8 cellular contexts compared by ENCODE assay signal in the genomic region with DNA sequence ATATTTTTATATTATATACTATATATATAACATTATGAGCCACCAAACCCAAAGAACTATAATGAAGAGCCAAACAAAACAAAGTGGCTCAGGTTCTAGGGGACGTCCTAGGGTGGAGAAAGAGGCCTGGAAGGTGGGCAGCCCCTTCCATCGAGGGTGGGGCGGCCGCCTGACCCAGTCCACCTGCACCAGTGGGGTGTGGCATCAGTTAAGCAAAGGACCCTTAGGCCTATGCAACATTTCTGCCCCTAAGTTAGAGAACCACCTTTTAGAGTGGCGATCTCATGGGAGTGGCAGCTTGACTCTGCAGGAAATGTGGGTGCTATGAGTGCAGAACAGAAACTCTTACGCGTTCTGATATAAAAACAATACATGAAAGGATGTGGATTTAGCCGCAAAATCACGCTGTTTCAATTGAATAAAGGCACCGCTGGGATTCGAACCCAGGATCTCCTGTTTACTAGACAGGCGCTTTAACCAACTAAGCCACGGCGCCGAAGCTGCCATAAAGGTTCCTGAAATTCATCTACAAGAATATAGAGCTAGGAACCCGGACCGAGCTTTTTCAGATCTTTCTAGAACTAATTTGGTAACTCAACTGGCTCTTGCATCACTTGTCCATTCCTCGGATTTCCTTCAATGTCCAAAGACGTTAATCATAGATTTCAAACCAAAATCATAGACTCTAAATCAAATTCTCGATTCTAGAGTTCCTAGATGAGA. TPM values are rescaled to one million over a fixed set of nuclear protein-coding genes. Genes with fewer than 3 reads are reported as not detected.
DNase-seq lines count a peak whose midpoint lies in the region; ATAC-seq, FAIRE-seq and TF ChIP-seq lines count a peak whose summit lies in the region.

No MANE protein-coding gene starts in this region.

- no peaks in the 10 kb centered on the region for H3K27me3 ChIP-seq in H1 (replicated peaks in 1 of 4; ENCODE audit: control insufficient read depth in 3 of 4, extremely low read depth in 1 of 4, insufficient read depth in 3 of 4, low read length in 3 of 4)

- H3K4me1 Mint-ChIP-seq in activated CD8-positive, alpha-beta T cell treated with anti-CD3 and anti-CD28 coated beads, Interleukin-2, amount 10 ng/mL, durations not matched to agents 7 days and 5 days (ENCODE audit: low read depth) = peaks cover 45% of the 10 kb centered on the region
- H3K4me1 Mint-ChIP-seq in natural killer cell = peaks cover 52 to 54% of the 10 kb centered on the region in 2 donors

- H4K8ac ChIP-seq in H1 (ENCODE audit: extremely low read depth, insufficient read depth, low read length) = no peak overlapping the region

- CTCF ChIA-PET in activated CD8-positive, alpha-beta T cell treated with anti-CD3 and anti-CD28 coated beads, Interleukin-2, amount 10 ng/mL, durations not matched to agents 7 days and 5 days (lab: Charles Lee) = interaction anchor here (1.2 to 7.1 kb wide), 6 partner anchors 18 to 107 kb away, joined by 3 to 51 read pairs (median 22); partner anchors contain the start of genes ALOXE3, CTC1, PFAS and SLC25A35
- CTCF ChIA-PET in H1 (lab: Charles Lee; ENCODE audit: partially characterized antibody) = interaction anchor here (1.0 to 2.2 kb wide), 3 partner anchors 17 to 20 kb away, joined by 3 to 6 read pairs (median 4); no protein-coding TSS in a partner anchor

- TF ChIP-seq CTCF in H1 (IDR thresholded peaks at IDR 0.05; ENCODE audit: control extremely low read depth in 1 of 3, insufficient read depth in 1 of 3, low read depth in 1 of 3, low read length in 3 of 3) = no peak
- TF ChIP-seq CTCF in natural killer cell (IDR thresholded peaks at IDR 0.05) = no peak

- 39% methylated on average over 20 of the region's 20 CpGs; no CpG with 5 or more reads in 1 of the 2 experiments for WGBS in H1 (ENCODE audit: extremely low coverage in 1 of 2, insufficient coverage in 1 of 2, insufficient read length in 1 of 2, insufficient replicate concordance in 2 of 2, low coverage in 1 of 2, low lambda C conversion rate in 2 of 2, missing lambda C conversion rate in 1 of 2), 2 experiments

- H3K36me3 Mint-ChIP-seq in activated CD8-positive, alpha-beta T cell treated with anti-CD3 and anti-CD28 coated beads, Interleukin-2, amount 10 ng/mL, durations not matched to agents 7 days and 5 days (ENCODE audit: low read depth) = peaks cover 51% of the 10 kb centered on the region
- peaks cover 29% of the 10 kb centered on the region for H3K36me3 Mint-ChIP-seq in natural killer cell

- peak overlapping the region; percentile 68 to 85 for H3K4me2 ChIP-seq in H1 (ENCODE audit: insufficient read depth in 1 of 2, low read depth in 2 of 2, low read length in 2 of 2)

- H2BK5ac ChIP-seq in H1 (ENCODE audit: low read depth, low read length) = no peak overlapping the region

- no peaks in the 10 kb centered on the region for H3K27me3 Mint-ChIP-seq in activated CD8-positive, alpha-beta T cell treated with anti-CD3 and anti-CD28 coated beads, Interleukin-2, amount 10 ng/mL, durations not matched to agents 7 days and 5 days (ENCODE audit: low read depth)
- H3K27me3 Mint-ChIP-seq in natural killer cell (ENCODE audit: low read depth in 2 of 2) = peaks cover 7 to 8% of the 10 kb centered on the region in 2 donors

- no peaks in the 10 kb centered on the region for H3K79me2 ChIP-seq in H1 (ENCODE audit: control insufficient read depth in 1 of 2, insufficient read depth in 2 of 2, low read length in 2 of 2)

- peak overlapping the region; percentile 50 to 78 (median 72); a peak in 6 of 8 replicates for H3K4me3 ChIP-seq in H1 (ENCODE audit: extremely low read depth in 1 of 4, insufficient read depth in 2 of 4, low read depth in 3 of 4, low read length in 4 of 4)

- no peak overlapping the region for H2AK5ac ChIP-seq in H1 (ENCODE audit: low read depth, low read length)

- no peak overlapping the region for H2BK120ac ChIP-seq in H1 (replicated peaks; ENCODE audit: low read depth, low read length)

- H3K4ac ChIP-seq in H1 (replicated peaks; ENCODE audit: insufficient read length, low read depth, low read length) = no peak overlapping the region

- H3K36me3 ChIP-seq in H1 (ENCODE audit: control insufficient read depth in 2 of 4, insufficient read depth in 4 of 4, low read length in 3 of 4) = peaks cover 3 to 33% (median 17%) of the 10 kb centered on the region in 4 experiments; a peak in 7 of 8 replicates

- H4K5ac ChIP-seq in H1 (ENCODE audit: insufficient read length, low read depth, low read length) = no peak overlapping the region

- peak overlapping the region; percentile 17 for H3K4me3 Mint-ChIP-seq in activated CD8-positive, alpha-beta T cell treated with anti-CD3 and anti-CD28 coated beads, Interleukin-2, amount 10 ng/mL, durations not matched to agents 7 days and 5 days
- peak overlapping the region; percentile 36 for H3K4me3 Mint-ChIP-seq in natural killer cell

- intact Hi-C loops in natural killer cell (cut with micrococcal nuclease) = no loop called here

- no peak overlapping the region for H4K91ac ChIP-seq in H1 (replicated peaks; ENCODE audit: insufficient read length, low read length)

- no peak overlapping the region for H3K14ac ChIP-seq in H1 (ENCODE audit: insufficient read length)

- H2BK12ac ChIP-seq in H1 (ENCODE audit: low read depth, low read length) = no peak overlapping the region

- no peaks in the 10 kb centered on the region for H3K9me3 Mint-ChIP-seq in activated CD8-positive, alpha-beta T cell treated with anti-CD3 and anti-CD28 coated beads, Interleukin-2, amount 10 ng/mL, durations not matched to agents 7 days and 5 days (ENCODE audit: insufficient read depth)
- H3K9me3 Mint-ChIP-seq in natural killer cell = peaks cover 0 to 4% of the 10 kb centered on the region in 2 donors

- H2BK15ac ChIP-seq in H1 (ENCODE audit: low read length) = no peak overlapping the region

- H3K4me1 ChIP-seq in H1 (replicated peaks in 1 of 4; ENCODE audit: control insufficient read depth in 3 of 4, insufficient read depth in 4 of 4, low read length in 3 of 4) = peaks cover 0 to 15% (median 2%) of the 10 kb centered on the region in 4 experiments; a peak in 4 of 7 replicates

- no peak for TF ChIP-seq RAD21 in H1 (IDR thresholded peaks at IDR 0.05 in 1 of 2, conservative IDR thresholded peaks at IDR 0.05 in 1 of 2; ENCODE audit: low read depth in 2 of 2, low read length in 2 of 2)

- no peak overlapping the region for H2BK20ac ChIP-seq in H1 (ENCODE audit: low read length)

- peak overlapping the region; percentile 52; the same call in 1 of the 2 replicates for H3K27ac ChIP-seq in H1 (ENCODE audit: low read depth, low read length)

- H3K18ac ChIP-seq in H1 (ENCODE audit: extremely low read depth, low read length) = no peak overlapping the region

- H3K23me2 ChIP-seq in H1 (ENCODE audit: low read depth, low read length) = peaks cover 19% of the 10 kb centered on the region

- POLR2A ChIA-PET in activated CD8-positive, alpha-beta T cell treated with anti-CD3 and anti-CD28 coated beads, Interleukin-2, amount 10 ng/mL, durations not matched to agents 7 days and 5 days (lab: Charles Lee) = interaction anchor here (1.0 to 9.7 kb wide), 5 partner anchors 16 to 53 kb away, joined by 3 to 185 read pairs (median 18); partner anchors contain the start of genes AURKB, CTC1 and PFAS
- POLR2A ChIA-PET in H1 (lab: Charles Lee; ENCODE audit: partially characterized antibody) = interaction anchor here (0.7 to 53.4 kb wide), 12 partner anchors 10 to 156 kb away, joined by 3 to 1521 read pairs (median 5); partner anchors contain the start of genes AURKB, BORCS6, CTC1 and PFAS

- peak overlapping the region; percentile 70 for H3K27ac Mint-ChIP-seq in activated CD8-positive, alpha-beta T cell treated with anti-CD3 and anti-CD28 coated beads, Interleukin-2, amount 10 ng/mL, durations not matched to agents 7 days and 5 days
- H3K27ac Mint-ChIP-seq in natural killer cell = peak overlapping the region; percentile 100

- H3K23ac ChIP-seq in H1 (ENCODE audit: insufficient read length) = no peak overlapping the region

- no peak for FAIRE-seq in H1 (lab: Jason Lieb, UNC)

- H3K9ac ChIP-seq in H1 (replicated peaks in 1 of 4; ENCODE audit: extremely low read depth in 1 of 4, low read depth in 3 of 4, low read length in 3 of 4) = peak overlapping the region in 2 of 4 experiments; percentile 46 to 50; a peak in 2 of 7 replicates

- peak; percentile 93 for DNase-seq in ELF-1 (ENCODE audit: low read depth, low spot score)
- DNase-seq in NCI-H2227 (lab: John Stamatoyannopoulos, UW; ENCODE audit: unreplicated experiment) = peak; percentile 77
- peak; percentile 84 for DNase-seq in activated CD8-positive, alpha-beta T cell treated with anti-CD3 and anti-CD28 coated beads, Interleukin-2, amount 10 ng/mL, durations not matched to agents 7 days and 5 days
- peak in 1 of 2 experiments; percentile 91 for DNase-seq in H1 (ENCODE audit: low read depth in 1 of 2, low spot score in 2 of 2)
- peak; percentile 44 for DNase-seq in natural killer cell
- peak; percentile 48 for DNase-seq in stromal cell of bone marrow (ENCODE audit: low read depth)
- DNase-seq in NCI-H774 (lab: John Stamatoyannopoulos, UW) = no peak

- H4K20me1 ChIP-seq in H1 (replicated peaks in 1 of 2; ENCODE audit: control insufficient read depth in 1 of 2, insufficient read depth in 2 of 2, low read length in 2 of 2) = peaks cover 3 to 6% of the 10 kb centered on the region in 2 experiments

- H3K9me3 ChIP-seq in H1 (ENCODE audit: insufficient read depth in 2 of 2, low read depth in 1 of 2, low read length in 1 of 2) = no peaks in the 10 kb centered on the region

- no peak overlapping the region for H2AFZ ChIP-seq in H1 (ENCODE audit: low read length)

- no peak overlapping the region for H3K56ac ChIP-seq in H1 (replicated peaks; ENCODE audit: insufficient read length, low read depth, low read length)

- ATAC-seq in activated CD8-positive, alpha-beta T cell treated with anti-CD3 and anti-CD28 coated beads, Interleukin-2, amount 10 ng/mL, durations not matched to agents 7 days and 5 days = no peak
- ATAC-seq in natural killer cell (peak in 1 of 3 donors; percentile 15), GM21737 (IDR thresholded peaks at IDR 0.05; ENCODE audit: unreplicated experiment) (no peak)

- TF ChIP-seq POLR2A in H1 (IDR thresholded peaks at IDR 0.05; ENCODE audit: control extremely low read depth in 1 of 2, low read depth in 2 of 2, low read length in 2 of 2) = no peak

- H3K79me1 ChIP-seq in H1 (ENCODE audit: low read depth, low read length) = no peaks in the 10 kb centered on the region

- no peak for TF ChIP-seq EP300 in H1 (IDR thresholded peaks at IDR 0.05; ENCODE audit: borderline replicate concordance in 1 of 2, low read depth in 2 of 2, low read length in 2 of 2)

RNA-seq across cellular contexts. Expression of gene AURKB, which starts 15.6 kb away (rescaled TPM):
- total RNA-seq in activated CD8-positive, alpha-beta T cell treated with anti-CD3 and anti-CD28 coated beads, Interleukin-2, amount 10 ng/mL, durations not matched to agents 7 days and 5 days = 100 to 1,000 TPM; 182 to 210 TPM
- total RNA-seq in H1 (2021; fragmentation: NEBNext Ultra II Directional; extraction: Animal tissue kit (Norgen Biotek cat#: 25700)) = 154 and 160 TPM in 2 replicates
- 102 and 171 TPM in 2 replicates for polyA plus RNA-seq in H1 (2011; rRNA removed)
- polyA plus RNA-seq in H1 (2011; cell fraction: cytosol; rRNA removed) = 93.9 TPM
- 222 TPM for polyA plus RNA-seq in H1 (2011; cell fraction: nucleus; rRNA removed)
- polyA plus RNA-seq in H1 (2012, experiment 1 of 2) = 155 to 177 TPM (median 169 TPM) in 4 replicates
- polyA plus RNA-seq in H1 (2012, experiment 2 of 2) = 172 TPM
- 168 TPM for polyA plus RNA-seq in H1 (2013, experiment 1 of 2)
- polyA plus RNA-seq in H1 (2013, experiment 2 of 2) = 162 TPM
- 55.0 and 80.2 TPM in 2 replicates for polyA minus RNA-seq in H1 (2011; rRNA and poly(A)+ RNA removed)
- polyA minus RNA-seq in H1 (2011; cell fraction: cytosol; rRNA and poly(A)+ RNA removed) = 41.2 TPM
- 80.6 TPM for polyA minus RNA-seq in H1 (2011; cell fraction: nucleus; rRNA and poly(A)+ RNA removed)
- 1 to 10 TPM; 2.1 to 4.8 (median 4.1) TPM for total RNA-seq in natural killer cell

RNA-seq across cellular contexts. Expression of gene CTC1, which starts 21.9 kb away (rescaled TPM):
- total RNA-seq in activated CD8-positive, alpha-beta T cell treated with anti-CD3 and anti-CD28 coated beads, Interleukin-2, amount 10 ng/mL, durations not matched to agents 7 days and 5 days = 100 to 1,000 TPM in 1 of 2 experiments, 10 to 100 TPM in 1; 94.8 to 102 TPM
- 33.7 and 39.8 TPM in 2 replicates for total RNA-seq in H1 (2021; fragmentation: NEBNext Ultra II Directional; extraction: Animal tissue kit (Norgen Biotek cat#: 25700))
- polyA plus RNA-seq in H1 (2011; rRNA removed) = 19.4 and 32.2 TPM in 2 replicates
- 13.3 TPM for polyA plus RNA-seq in H1 (2011; cell fraction: cytosol; rRNA removed)
- 112 TPM for polyA plus RNA-seq in H1 (2011; cell fraction: nucleus; rRNA removed)
- polyA plus RNA-seq in H1 (2012, experiment 1 of 2) = 12.8 to 17.3 TPM (median 14.4 TPM) in 4 replicates
- polyA plus RNA-seq in H1 (2012, experiment 2 of 2) = 6.4 TPM
- polyA plus RNA-seq in H1 (2013, experiment 1 of 2) = 13.0 TPM
- 12.3 TPM for polyA plus RNA-seq in H1 (2013, experiment 2 of 2)
- polyA minus RNA-seq in H1 (2011; rRNA and poly(A)+ RNA removed) = 36.9 and 45.5 TPM in 2 replicates
- 11.2 TPM for polyA minus RNA-seq in H1 (2011; cell fraction: cytosol; rRNA and poly(A)+ RNA removed)
- polyA minus RNA-seq in H1 (2011; cell fraction: nucleus; rRNA and poly(A)+ RNA removed) = 74.9 TPM
- total RNA-seq in natural killer cell = 100 to 1,000 TPM; 192 to 251 (median 237) TPM

RNA-seq across cellular contexts. Expression of gene PFAS, which starts 23.1 kb away (rescaled TPM):
- total RNA-seq in activated CD8-positive, alpha-beta T cell treated with anti-CD3 and anti-CD28 coated beads, Interleukin-2, amount 10 ng/mL, durations not matched to agents 7 days and 5 days = 10 to 100 TPM; 78.3 to 80.2 TPM
- 238 and 248 TPM in 2 replicates for total RNA-seq in H1 (2021; fragmentation: NEBNext Ultra II Directional; extraction: Animal tissue kit (Norgen Biotek cat#: 25700))
- 88.4 and 120 TPM in 2 replicates for polyA plus RNA-seq in H1 (2011; rRNA removed)
- polyA plus RNA-seq in H1 (2011; cell fraction: cytosol; rRNA removed) = 82.0 TPM
- 363 TPM for polyA plus RNA-seq in H1 (2011; cell fraction: nucleus; rRNA removed)
- 107 to 119 TPM (median 115 TPM) in 4 replicates for polyA plus RNA-seq in H1 (2012, experiment 1 of 2)
- 124 TPM for polyA plus RNA-seq in H1 (2012, experiment 2 of 2)
- polyA plus RNA-seq in H1 (2013, experiment 1 of 2) = 71.8 TPM
- polyA plus RNA-seq in H1 (2013, experiment 2 of 2) = 62.8 TPM
- 219 and 271 TPM in 2 replicates for polyA minus RNA-seq in H1 (2011; rRNA and poly(A)+ RNA removed)
- 89.1 TPM for polyA minus RNA-seq in H1 (2011; cell fraction: cytosol; rRNA and poly(A)+ RNA removed)
- polyA minus RNA-seq in H1 (2011; cell fraction: nucleus; rRNA and poly(A)+ RNA removed) = 167 TPM
- total RNA-seq in natural killer cell = 10 to 100 TPM; 23.6 to 30.0 (median 24.0) TPM

RNA-seq across cellular contexts. Expression of gene BORCS6, which starts 36.0 kb away (rescaled TPM):
- 10 to 100 TPM; 12.7 TPM for total RNA-seq in activated CD8-positive, alpha-beta T cell treated with anti-CD3 and anti-CD28 coated beads, Interleukin-2, amount 10 ng/mL, durations not matched to agents 7 days and 5 days
- 3.6 and 4.6 TPM in 2 replicates for total RNA-seq in H1 (2021; fragmentation: NEBNext Ultra II Directional; extraction: Animal tissue kit (Norgen Biotek cat#: 25700))
- polyA plus RNA-seq in H1 (2011; rRNA removed) = 3.3 and 3.8 TPM in 2 replicates
- polyA plus RNA-seq in H1 (2011; cell fraction: cytosol; rRNA removed) = 3.7 TPM
- 2.7 TPM for polyA plus RNA-seq in H1 (2011; cell fraction: nucleus; rRNA removed)
- polyA plus RNA-seq in H1 (2012, experiment 1 of 2) = 2.3 to 3.4 TPM (median 2.8 TPM) in 4 replicates
- polyA plus RNA-seq in H1 (2012, experiment 2 of 2) = 3.8 TPM
- 2.2 TPM for polyA plus RNA-seq in H1 (2013, experiment 1 of 2)
- 2.2 TPM for polyA plus RNA-seq in H1 (2013, experiment 2 of 2)
- 1.3 and 1.9 TPM in 2 replicates for polyA minus RNA-seq in H1 (2011; rRNA and poly(A)+ RNA removed)
- 3.7 TPM for polyA minus RNA-seq in H1 (2011; cell fraction: cytosol; rRNA and poly(A)+ RNA removed)
- 2.2 TPM for polyA minus RNA-seq in H1 (2011; cell fraction: nucleus; rRNA and poly(A)+ RNA removed)
- 10 to 100 TPM; 10.2 to 15.6 (median 11.6) TPM for total RNA-seq in natural killer cell

RNA-seq across cellular contexts. Expression of gene TMEM107, which starts 49.8 kb away (rescaled TPM):
- total RNA-seq in activated CD8-positive, alpha-beta T cell treated with anti-CD3 and anti-CD28 coated beads, Interleukin-2, amount 10 ng/mL, durations not matched to agents 7 days and 5 days = 10 to 100 TPM; 39.6 to 44.1 TPM
- 17.3 and 17.9 TPM in 2 replicates for total RNA-seq in H1 (2021; fragmentation: NEBNext Ultra II Directional; extraction: Animal tissue kit (Norgen Biotek cat#: 25700))
- polyA plus RNA-seq in H1 (2011; rRNA removed) = 21.4 and 21.5 TPM in 2 replicates
- polyA plus RNA-seq in H1 (2011; cell fraction: cytosol; rRNA removed) = 16.0 TPM
- polyA plus RNA-seq in H1 (2011; cell fraction: nucleus; rRNA removed) = 16.9 TPM
- 8.9 to 12.0 TPM (median 9.6 TPM) in 4 replicates for polyA plus RNA-seq in H1 (2012, experiment 1 of 2)
- polyA plus RNA-seq in H1 (2012, experiment 2 of 2) = 8.0 TPM
- 9.6 TPM for polyA plus RNA-seq in H1 (2013, experiment 1 of 2)
- 10.3 TPM for polyA plus RNA-seq in H1 (2013, experiment 2 of 2)
- 37.4 and 44.0 TPM in 2 replicates for polyA minus RNA-seq in H1 (2011; rRNA and poly(A)+ RNA removed)
- 34.1 TPM for polyA minus RNA-seq in H1 (2011; cell fraction: cytosol; rRNA and poly(A)+ RNA removed)
- polyA minus RNA-seq in H1 (2011; cell fraction: nucleus; rRNA and poly(A)+ RNA removed) = 181 TPM
- total RNA-seq in natural killer cell = 100 to 1,000 TPM in 1 of 3 donors, 10 to 100 TPM in 2; 48.9 to 101 (median 96.1) TPM

Comparison
In these comparisons a context has a peak if more than half of its experiments do, and no peak if none do; other contexts are left out.
1. RNA of gene AURKB, which starts 15.6 kb away (total RNA-seq): 182 to 210 TPM in activated CD8-positive, alpha-beta T cell treated with anti-CD3 and anti-CD28 coated beads, Interleukin-2, amount 10 ng/mL, durations not matched to agents 7 days and 5 days and 154 to 160 TPM in H1; 2.1 to 4.8 TPM in natural killer cell; every median in the first group is over 10 times any median in the second.